1 cellular context compared by ENCODE assay signal in the genomic region with DNA sequence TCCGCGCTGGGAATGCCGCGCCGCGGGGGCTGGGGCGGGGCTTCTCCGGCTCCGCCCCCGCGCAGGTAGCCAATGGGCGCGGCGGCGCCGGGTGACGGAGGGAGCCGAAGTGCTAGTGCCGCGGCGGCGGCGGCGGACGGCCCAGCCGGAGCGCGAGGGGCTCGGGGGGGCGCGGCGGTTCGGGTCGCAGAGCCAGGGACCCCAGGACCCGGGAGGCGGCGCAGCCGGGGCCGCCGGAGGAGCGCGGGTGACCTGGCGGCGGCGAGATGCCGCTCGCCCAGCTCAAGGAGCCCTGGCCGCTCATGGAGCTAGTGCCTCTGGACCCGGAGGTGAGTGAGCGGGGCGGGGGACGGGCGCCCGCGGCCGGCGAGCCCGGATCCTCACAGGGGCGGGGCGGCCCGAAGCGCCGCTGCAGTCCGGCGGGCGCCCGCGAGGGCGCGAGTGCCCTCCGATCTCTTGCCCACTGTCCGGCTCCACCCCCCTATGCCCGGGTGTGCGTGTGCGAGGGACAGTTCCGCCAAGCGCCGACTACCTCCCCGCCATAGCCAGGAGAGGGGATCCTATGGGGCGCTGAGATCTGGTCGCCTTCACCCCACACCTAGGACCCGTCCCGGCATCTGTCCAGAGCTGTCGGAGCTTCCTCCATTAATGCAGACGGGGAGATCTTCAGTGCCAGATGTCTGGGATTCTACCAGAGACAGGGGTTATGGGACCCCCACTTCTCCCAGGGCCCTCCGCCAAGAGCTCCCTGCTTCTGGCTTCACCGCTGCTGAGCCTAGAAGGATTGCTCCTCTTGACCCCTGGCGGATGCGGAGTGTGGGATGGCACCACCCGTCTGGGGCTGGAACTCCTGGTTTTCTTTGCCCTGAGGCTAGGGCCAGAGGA.
TF ChIP-seq lines count a peak whose summit lies in the region.

A gene (plus strand): TSS at position 107 of the 885 bp plus-strand sequence. CDS start 160 bp downstream, at position 267.

TF ChIP-seq in HepG2, 621 proteins besides CTCF, POLR2A, EP300 and RAD21 (continued from another document and continues in another):
- TF ChIP-seq, protein P1, sequence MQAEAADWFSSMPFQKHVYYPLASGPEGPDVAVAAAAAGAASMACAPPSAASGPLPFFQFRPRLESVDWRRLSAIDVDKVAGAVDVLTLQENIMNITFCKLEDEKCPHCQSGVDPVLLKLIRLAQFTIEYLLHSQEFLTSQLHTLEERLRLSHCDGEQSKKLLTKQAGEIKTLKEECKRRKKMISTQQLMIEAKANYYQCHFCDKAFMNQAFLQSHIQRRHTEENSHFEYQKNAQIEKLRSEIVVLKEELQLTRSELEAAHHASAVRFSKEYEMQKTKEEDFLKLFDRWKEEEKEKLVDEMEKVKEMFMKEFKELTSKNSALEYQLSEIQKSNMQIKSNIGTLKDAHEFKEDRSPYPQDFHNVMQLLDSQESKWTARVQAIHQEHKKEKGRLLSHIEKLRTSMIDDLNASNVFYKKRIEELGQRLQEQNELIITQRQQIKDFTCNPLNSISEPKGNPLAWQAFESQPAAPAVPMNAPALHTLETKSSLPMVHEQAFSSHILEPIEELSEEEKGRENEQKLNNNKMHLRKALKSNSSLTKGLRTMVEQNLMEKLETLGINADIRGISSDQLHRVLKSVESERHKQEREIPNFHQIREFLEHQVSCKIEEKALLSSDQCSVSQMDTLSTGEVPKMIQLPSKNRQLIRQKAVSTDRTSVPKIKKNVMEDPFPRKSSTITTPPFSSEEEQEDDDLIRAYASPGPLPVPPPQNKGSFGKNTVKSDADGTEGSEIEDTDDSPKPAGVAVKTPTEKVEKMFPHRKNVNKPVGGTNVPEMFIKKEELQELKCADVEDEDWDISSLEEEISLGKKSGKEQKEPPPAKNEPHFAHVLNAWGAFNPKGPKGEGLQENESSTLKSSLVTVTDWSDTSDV (CRISPR knock-in tag; IDR thresholded peaks at IDR 0.05), result no peak
- TF ChIP-seq FOSL1 (CRISPR knock-in tag; IDR thresholded peaks at IDR 0.05; ENCODE audit: borderline replicate concordance) (no peak), AGO2 (optimal IDR thresholded peaks at IDR 0.05; ENCODE audit: low read depth, low read length) (no peak), ZNF7 (CRISPR knock-in tag; IDR thresholded peaks at IDR 0.05) (no peak), SOX6 (IDR thresholded peaks at IDR 0.05) (no peak), SOX6 (CRISPR knock-in tag; IDR thresholded peaks at IDR 0.05) (no peak), RFXANK (CRISPR knock-in tag; IDR thresholded peaks at IDR 0.05) (no peak), ZNF543 (CRISPR knock-in tag; IDR thresholded peaks at IDR 0.05) (no peak), ZNF382 (CRISPR knock-in tag; IDR thresholded peaks at IDR 0.05; ENCODE audit: borderline replicate concordance) (no peak), ZMYM3 (CRISPR knock-in tag; IDR thresholded peaks at IDR 0.05) (0 out of 2 replicates have a peak, but pooled peaks have one; percentile 13), ATF1 (CRISPR knock-in tag; IDR thresholded peaks at IDR 0.05) (no peak), HOXA5 (CRISPR knock-in tag; IDR thresholded peaks at IDR 0.05) (no peak), ZNF510 (CRISPR knock-in tag; IDR thresholded peaks at IDR 0.05; ENCODE audit: low read depth) (no peak), STAG1 (CRISPR knock-in tag; IDR thresholded peaks at IDR 0.05) (no peak), HNRNPL (IDR thresholded peaks at IDR 0.05; ENCODE audit: low read depth, low read length) (peak; percentile 76), NAIF1 (CRISPR knock-in tag; IDR thresholded peaks at IDR 0.05; ENCODE audit: borderline replicate concordance) (no peak), ZNF326 (CRISPR knock-in tag; IDR thresholded peaks at IDR 0.05; ENCODE audit: borderline replicate concordance) (no peak), SP1 (IDR thresholded peaks at IDR 0.05) (no peak), SP1 (CRISPR knock-in tag; IDR thresholded peaks at IDR 0.05) (peak; percentile 27; the same call in 1 of the 2 replicates), ZNF446 (CRISPR knock-in tag; IDR thresholded peaks at IDR 0.05) (no peak), NFIB (CRISPR knock-in tag; IDR thresholded peaks at IDR 0.05; ENCODE audit: borderline replicate concordance) (no peak), POLR2AphosphoS2 (IDR thresholded peaks at IDR 0.05; ENCODE audit: low read depth, low read length) (no peak), RFX1 (IDR thresholded peaks at IDR 0.05) (no peak), EZH2 (conservative IDR thresholded peaks at IDR 0.05; ENCODE audit: low read depth, low read length) (no peak), MTA1 (CRISPR knock-in tag; IDR thresholded peaks at IDR 0.05; ENCODE audit: borderline replicate concordance) (no peak), ZFP82 (CRISPR knock-in tag; IDR thresholded peaks at IDR 0.05; ENCODE audit: borderline replicate concordance) (no peak)
- TF ChIP-seq, protein P2, sequence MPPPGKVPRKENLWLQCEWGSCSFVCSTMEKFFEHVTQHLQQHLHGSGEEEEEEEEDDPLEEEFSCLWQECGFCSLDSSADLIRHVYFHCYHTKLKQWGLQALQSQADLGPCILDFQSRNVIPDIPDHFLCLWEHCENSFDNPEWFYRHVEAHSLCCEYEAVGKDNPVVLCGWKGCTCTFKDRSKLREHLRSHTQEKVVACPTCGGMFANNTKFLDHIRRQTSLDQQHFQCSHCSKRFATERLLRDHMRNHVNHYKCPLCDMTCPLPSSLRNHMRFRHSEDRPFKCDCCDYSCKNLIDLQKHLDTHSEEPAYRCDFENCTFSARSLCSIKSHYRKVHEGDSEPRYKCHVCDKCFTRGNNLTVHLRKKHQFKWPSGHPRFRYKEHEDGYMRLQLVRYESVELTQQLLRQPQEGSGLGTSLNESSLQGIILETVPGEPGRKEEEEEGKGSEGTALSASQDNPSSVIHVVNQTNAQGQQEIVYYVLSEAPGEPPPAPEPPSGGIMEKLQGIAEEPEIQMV (CRISPR knock-in tag; IDR thresholded peaks at IDR 0.05; ENCODE audit: low read depth), result no peak
- TF ChIP-seq, protein P3, sequence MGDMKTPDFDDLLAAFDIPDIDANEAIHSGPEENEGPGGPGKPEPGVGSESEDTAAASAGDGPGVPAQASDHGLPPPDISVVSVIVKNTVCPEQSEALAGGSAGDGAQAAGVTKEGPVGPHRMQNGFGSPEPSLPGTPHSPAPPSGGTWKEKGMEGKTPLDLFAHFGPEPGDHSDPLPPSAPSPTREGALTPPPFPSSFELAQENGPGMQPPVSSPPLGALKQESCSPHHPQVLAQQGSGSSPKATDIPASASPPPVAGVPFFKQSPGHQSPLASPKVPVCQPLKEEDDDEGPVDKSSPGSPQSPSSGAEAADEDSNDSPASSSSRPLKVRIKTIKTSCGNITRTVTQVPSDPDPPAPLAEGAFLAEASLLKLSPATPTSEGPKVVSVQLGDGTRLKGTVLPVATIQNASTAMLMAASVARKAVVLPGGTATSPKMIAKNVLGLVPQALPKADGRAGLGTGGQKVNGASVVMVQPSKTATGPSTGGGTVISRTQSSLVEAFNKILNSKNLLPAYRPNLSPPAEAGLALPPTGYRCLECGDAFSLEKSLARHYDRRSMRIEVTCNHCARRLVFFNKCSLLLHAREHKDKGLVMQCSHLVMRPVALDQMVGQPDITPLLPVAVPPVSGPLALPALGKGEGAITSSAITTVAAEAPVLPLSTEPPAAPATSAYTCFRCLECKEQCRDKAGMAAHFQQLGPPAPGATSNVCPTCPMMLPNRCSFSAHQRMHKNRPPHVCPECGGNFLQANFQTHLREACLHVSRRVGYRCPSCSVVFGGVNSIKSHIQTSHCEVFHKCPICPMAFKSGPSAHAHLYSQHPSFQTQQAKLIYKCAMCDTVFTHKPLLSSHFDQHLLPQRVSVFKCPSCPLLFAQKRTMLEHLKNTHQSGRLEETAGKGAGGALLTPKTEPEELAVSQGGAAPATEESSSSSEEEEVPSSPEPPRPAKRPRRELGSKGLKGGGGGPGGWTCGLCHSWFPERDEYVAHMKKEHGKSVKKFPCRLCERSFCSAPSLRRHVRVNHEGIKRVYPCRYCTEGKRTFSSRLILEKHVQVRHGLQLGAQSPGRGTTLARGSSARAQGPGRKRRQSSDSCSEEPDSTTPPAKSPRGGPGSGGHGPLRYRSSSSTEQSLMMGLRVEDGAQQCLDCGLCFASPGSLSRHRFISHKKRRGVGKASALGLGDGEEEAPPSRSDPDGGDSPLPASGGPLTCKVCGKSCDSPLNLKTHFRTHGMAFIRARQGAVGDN (CRISPR knock-in tag; IDR thresholded peaks at IDR 0.05), result no peak; the same call in none of the 2 replicates
- TF ChIP-seq, protein P4, sequence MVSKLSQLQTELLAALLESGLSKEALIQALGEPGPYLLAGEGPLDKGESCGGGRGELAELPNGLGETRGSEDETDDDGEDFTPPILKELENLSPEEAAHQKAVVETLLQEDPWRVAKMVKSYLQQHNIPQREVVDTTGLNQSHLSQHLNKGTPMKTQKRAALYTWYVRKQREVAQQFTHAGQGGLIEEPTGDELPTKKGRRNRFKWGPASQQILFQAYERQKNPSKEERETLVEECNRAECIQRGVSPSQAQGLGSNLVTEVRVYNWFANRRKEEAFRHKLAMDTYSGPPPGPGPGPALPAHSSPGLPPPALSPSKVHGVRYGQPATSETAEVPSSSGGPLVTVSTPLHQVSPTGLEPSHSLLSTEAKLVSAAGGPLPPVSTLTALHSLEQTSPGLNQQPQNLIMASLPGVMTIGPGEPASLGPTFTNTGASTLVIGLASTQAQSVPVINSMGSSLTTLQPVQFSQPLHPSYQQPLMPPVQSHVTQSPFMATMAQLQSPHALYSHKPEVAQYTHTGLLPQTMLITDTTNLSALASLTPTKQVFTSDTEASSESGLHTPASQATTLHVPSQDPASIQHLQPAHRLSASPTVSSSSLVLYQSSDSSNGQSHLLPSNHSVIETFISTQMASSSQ (IDR thresholded peaks at IDR 0.05; ENCODE audit: low read depth), result no peak
- TF ChIP-seq, protein P4 (CRISPR knock-in tag; IDR thresholded peaks at IDR 0.05; ENCODE audit: borderline replicate concordance), result no peak
- TF ChIP-seq, protein P5, sequence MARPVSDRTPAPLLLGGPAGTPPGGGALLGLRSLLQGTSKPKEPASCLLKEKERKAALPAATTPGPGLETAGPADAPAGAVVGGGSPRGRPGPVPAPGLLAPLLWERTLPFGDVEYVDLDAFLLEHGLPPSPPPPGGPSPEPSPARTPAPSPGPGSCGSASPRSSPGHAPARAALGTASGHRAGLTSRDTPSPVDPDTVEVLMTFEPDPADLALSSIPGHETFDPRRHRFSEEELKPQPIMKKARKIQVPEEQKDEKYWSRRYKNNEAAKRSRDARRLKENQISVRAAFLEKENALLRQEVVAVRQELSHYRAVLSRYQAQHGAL (CRISPR knock-in tag; IDR thresholded peaks at IDR 0.05; ENCODE audit: not compliant biosample characterization), result no peak
- TF ChIP-seq, protein P6, sequence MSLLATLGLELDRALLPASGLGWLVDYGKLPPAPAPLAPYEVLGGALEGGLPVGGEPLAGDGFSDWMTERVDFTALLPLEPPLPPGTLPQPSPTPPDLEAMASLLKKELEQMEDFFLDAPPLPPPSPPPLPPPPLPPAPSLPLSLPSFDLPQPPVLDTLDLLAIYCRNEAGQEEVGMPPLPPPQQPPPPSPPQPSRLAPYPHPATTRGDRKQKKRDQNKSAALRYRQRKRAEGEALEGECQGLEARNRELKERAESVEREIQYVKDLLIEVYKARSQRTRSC (CRISPR knock-in tag; IDR thresholded peaks at IDR 0.05; ENCODE audit: low read depth), result no peak
- TF ChIP-seq, protein P7, sequence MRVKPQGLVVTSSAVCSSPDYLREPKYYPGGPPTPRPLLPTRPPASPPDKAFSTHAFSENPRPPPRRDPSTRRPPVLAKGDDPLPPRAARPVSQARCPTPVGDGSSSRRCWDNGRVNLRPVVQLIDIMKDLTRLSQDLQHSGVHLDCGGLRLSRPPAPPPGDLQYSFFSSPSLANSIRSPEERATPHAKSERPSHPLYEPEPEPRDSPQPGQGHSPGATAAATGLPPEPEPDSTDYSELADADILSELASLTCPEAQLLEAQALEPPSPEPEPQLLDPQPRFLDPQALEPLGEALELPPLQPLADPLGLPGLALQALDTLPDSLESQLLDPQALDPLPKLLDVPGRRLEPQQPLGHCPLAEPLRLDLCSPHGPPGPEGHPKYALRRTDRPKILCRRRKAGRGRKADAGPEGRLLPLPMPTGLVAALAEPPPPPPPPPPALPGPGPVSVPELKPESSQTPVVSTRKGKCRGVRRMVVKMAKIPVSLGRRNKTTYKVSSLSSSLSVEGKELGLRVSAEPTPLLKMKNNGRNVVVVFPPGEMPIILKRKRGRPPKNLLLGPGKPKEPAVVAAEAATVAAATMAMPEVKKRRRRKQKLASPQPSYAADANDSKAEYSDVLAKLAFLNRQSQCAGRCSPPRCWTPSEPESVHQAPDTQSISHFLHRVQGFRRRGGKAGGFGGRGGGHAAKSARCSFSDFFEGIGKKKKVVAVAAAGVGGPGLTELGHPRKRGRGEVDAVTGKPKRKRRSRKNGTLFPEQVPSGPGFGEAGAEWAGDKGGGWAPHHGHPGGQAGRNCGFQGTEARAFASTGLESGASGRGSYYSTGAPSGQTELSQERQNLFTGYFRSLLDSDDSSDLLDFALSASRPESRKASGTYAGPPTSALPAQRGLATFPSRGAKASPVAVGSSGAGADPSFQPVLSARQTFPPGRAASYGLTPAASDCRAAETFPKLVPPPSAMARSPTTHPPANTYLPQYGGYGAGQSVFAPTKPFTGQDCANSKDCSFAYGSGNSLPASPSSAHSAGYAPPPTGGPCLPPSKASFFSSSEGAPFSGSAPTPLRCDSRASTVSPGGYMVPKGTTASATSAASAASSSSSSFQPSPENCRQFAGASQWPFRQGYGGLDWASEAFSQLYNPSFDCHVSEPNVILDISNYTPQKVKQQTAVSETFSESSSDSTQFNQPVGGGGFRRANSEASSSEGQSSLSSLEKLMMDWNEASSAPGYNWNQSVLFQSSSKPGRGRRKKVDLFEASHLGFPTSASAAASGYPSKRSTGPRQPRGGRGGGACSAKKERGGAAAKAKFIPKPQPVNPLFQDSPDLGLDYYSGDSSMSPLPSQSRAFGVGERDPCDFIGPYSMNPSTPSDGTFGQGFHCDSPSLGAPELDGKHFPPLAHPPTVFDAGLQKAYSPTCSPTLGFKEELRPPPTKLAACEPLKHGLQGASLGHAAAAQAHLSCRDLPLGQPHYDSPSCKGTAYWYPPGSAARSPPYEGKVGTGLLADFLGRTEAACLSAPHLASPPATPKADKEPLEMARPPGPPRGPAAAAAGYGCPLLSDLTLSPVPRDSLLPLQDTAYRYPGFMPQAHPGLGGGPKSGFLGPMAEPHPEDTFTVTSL (CRISPR knock-in tag; IDR thresholded peaks at IDR 0.05; ENCODE audit: borderline replicate concordance), result no peak
